In the genomic region with DNA sequence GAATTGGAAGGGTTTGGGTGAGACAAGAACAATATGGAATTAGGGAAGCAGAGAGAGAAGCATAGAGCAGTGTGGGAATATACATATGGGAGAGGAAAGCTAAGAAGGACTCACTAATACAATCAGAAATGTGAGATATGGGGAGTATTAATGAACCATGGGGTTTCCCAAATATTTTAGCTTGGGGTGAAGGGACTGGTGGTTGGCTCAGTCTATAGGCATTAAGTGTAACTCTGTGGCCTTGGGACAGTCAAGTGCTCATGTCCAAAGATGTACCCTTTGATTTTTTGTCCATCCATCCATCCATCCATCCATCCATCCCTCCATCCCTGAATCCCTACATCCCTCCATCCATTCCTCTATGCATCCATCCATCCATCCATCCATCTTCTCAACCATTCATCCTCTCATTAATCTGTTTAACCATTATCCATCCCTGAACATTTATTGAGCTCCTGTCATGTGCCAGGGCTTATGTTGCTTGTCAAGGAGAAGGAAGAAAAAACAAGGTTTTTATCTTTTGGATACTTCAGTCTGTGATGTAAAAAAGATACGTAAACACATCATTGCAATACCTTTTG, we compare ENCODE assay signal across 7 cellular contexts.
"Had no signal": no experiment of that assay in that cellular context is flagged by ENCODE, and none has a peak within 500 bp of the region (broad histone marks: within the 10 kb centered on the region; RNA-seq: fewer than 3 reads in every experiment).

No MANE protein-coding gene starts in this region.

- FAIRE-seq: K562 had no signal

- H3K4me3 ChIP-seq: K562 had no signal

- H3K27ac ChIP-seq: HL-60, KMS-11 had no signal

- H3K4me3 Mint-ChIP-seq: IgD-negative memory B cell had no signal

- ATAC-seq: K562 had no signal

- H3K36me3 Mint-ChIP-seq: IgD-negative memory B cell had no signal

- H3K4me2 ChIP-seq: KMS-11 had no signal

- DNase-seq: IMR-90, KBM-7, KG1 had no signal

- H3K9ac ChIP-seq: KMS-11 had no signal

- H3K27ac Mint-ChIP-seq: IgD-negative memory B cell had no signal
